Comparison of ENCODE assay signal across 16 cellular contexts in the genomic region with DNA sequence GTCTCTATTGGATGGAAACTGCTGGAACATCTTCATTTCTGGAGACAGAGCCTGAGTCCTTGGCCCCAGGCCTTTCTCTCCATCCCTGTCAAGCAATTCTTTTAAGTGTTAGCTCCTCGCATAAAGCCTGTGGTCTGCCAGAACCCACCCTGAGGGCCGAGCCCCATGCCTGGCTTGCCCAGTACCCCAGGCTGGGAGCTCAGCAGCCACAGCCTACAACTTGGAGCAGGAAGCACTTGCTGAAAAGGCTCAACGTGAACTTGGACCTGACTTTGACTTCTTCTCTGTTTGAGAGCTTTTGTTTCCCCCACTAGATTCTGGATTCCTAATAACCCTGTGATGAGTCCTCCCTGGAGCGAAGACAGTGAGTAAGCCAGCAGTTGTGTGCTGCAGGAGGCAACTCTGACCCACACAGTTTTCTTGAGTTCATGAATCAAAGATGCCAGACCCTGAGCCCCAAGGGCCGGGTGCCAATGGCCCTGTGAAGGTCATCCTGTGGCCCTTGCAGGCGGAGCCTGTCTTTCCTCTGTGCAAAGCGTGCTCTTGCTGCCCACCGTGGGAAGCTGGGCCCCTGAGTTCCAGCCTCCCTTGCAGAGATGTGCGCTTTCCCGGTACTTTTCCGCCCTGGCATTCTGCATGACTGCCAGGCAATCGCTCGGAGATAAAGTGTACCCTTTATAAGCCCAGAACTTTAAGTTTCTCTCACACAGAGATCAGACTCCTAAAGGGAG.
"Had no signal": no experiment of that assay in that cellular context is flagged by ENCODE, and none has a peak within 500 bp of the region (broad histone marks: within the 10 kb centered on the region; RNA-seq: fewer than 3 reads in every experiment).

No MANE protein-coding gene starts in this region.

- H3K4me1 Mint-ChIP-seq: endodermal cell had no signal

- H3K36me3 ChIP-seq: pancreas, upper lobe of right lung had no signal

- H3K9me3 ChIP-seq: pancreas, upper lobe of right lung had no signal

- H3K27ac Mint-ChIP-seq: activated T-cell treated with anti-CD3 and anti-CD28 coated beads, Interleukin-2, amount 50 U/mL, for 72 hours; endodermal cell; mesothelial cell of epicardium had no signal

- H3K9me3 Mint-ChIP-seq: activated T-cell treated with anti-CD3 and anti-CD28 coated beads, Interleukin-2, amount 50 U/mL, for 72 hours had no signal

- H3K27ac ChIP-seq: epithelial cell of prostate, foreskin keratinocyte, pancreas, upper lobe of right lung, VCaP had no signal

- H3K36me3 Mint-ChIP-seq: mesothelial cell of epicardium had no signal

- H3K4me3 Mint-ChIP-seq: activated T-cell treated with anti-CD3 and anti-CD28 coated beads, Interleukin-2, amount 50 U/mL, for 72 hours; endodermal cell; mesothelial cell of epicardium had no signal

- H3K4me3 ChIP-seq: lung, pancreas, upper lobe of right lung had no signal

- H3K27me3 ChIP-seq: foreskin keratinocyte, pancreas, upper lobe of right lung had no signal

- DNase-seq: activated CD4-positive, alpha-beta T cell treated with anti-CD3 and anti-CD28 coated beads, Interleukin-2, amount 50 U/mL, for 1 hour; activated CD4-positive, CD25-positive, alpha-beta regulatory T cell treated with anti-CD3 and anti-CD28 coated beads, Interleukin-2, amount 50 U/mL, for 72 hours; activated CD8-positive, alpha-beta memory T cell treated with anti-CD3 and anti-CD28 coated beads, Interleukin-2, amount 50 U/mL, for 4 hours; activated effector memory CD4-positive, alpha-beta T cell treated with anti-CD3 and anti-CD28 coated beads, Interleukin-2, amount 50 U/mL, for 16 hours; activated naive CD4-positive, alpha-beta T cell treated with anti-CD3 and anti-CD28 coated beads, Interleukin-2, amount 50 U/mL, for 16 hours; activated T-cell treated with anti-CD3 and anti-CD28 coated beads, Interleukin-2, amount 50 U/mL, for 72 hours; endodermal cell; foreskin keratinocyte; glutamatergic neuron; pancreas; stimulated activated naive CD8-positive, alpha-beta T cell treated with anti-CD3 and anti-CD28 coated beads, Interleukin-15, Interleukin-2, amounts not matched to agents 100 U/mL and 50 U/mL, for 24 hours; upper lobe of right lung had no signal

- H3K4me1 ChIP-seq: foreskin keratinocyte, pancreas had no signal
